Comparison of ENCODE assay signal across 8 cellular contexts in genomic region chr22:29315286-29316195, GRCh38. TPM values are rescaled to one million over a fixed set of nuclear protein-coding genes. Genes with fewer than 3 reads are reported as not detected.
DNase-seq lines count a peak whose midpoint lies in the region; ATAC-seq, FAIRE-seq and TF ChIP-seq lines count a peak whose summit lies in the region.

Gene RASL10A, minus strand, starts transcription at chr22:29315697. Its CDS starts 451 bp downstream, at chr22:29315246.

- peaks cover 16% of the 10 kb centered on the region for H3K4me1 ChIP-seq in keratinocyte (ENCODE audit: control insufficient read depth, extremely low read depth, insufficient read depth, low read length)
- H3K4me1 ChIP-seq in subcutaneous abdominal adipose tissue (ENCODE audit: control insufficient read depth in 5 of 5, insufficient read depth in 5 of 5, low read length in 5 of 5), result peaks cover 3 to 49% (median 35%) of the 10 kb centered on the region in 5 donors

- intact Hi-C loops in activated CD4-positive, alpha-beta T cell treated with anti-CD3 and anti-CD28 coated beads for 36 hours (cut with DNase I, micrococcal nuclease), result no loop called here

- H3K27ac Mint-ChIP-seq in activated CD4-positive, alpha-beta T cell treated with anti-CD3 and anti-CD28 coated beads for 36 hours, result no peak within 1 kb of the TSS

- DNase-seq in activated CD4-positive, alpha-beta T cell treated with anti-CD3 and anti-CD28 coated beads for 36 hours, result peak; percentile 29
- no peak for DNase-seq in activated CD4-positive, alpha-beta T cell treated with anti-CD3 and anti-CD28 coated beads for 4 hours
- DNase-seq in activated T-cell treated with anti-CD3 and anti-CD28 coated beads, Interleukin-2, amount 50 U/mL, for 48 hours, result peak; percentile 22 to 35
- DNase-seq in keratinocyte (ENCODE audit: low read depth, low spot score), result no peak
- no peak for DNase-seq in A172 (ENCODE audit: low spot score)

- peaks cover 42% of the 10 kb centered on the region for H3K27me3 ChIP-seq in keratinocyte (ENCODE audit: control insufficient read depth, extremely low read depth, insufficient read depth, low read length)
- H3K27me3 ChIP-seq in subcutaneous abdominal adipose tissue (ENCODE audit: control insufficient read depth in 5 of 5, insufficient read depth in 4 of 5, low read length in 5 of 5), result peaks cover 13 to 27% (median 22%) of the 10 kb centered on the region in 5 donors

- no peak for TF ChIP-seq CTCF in keratinocyte (optimal IDR thresholded peaks at IDR 0.05 in 1 of 3, IDR thresholded peaks at IDR 0.05 in 1 of 3, conservative IDR thresholded peaks at IDR 0.05 in 1 of 3; ENCODE audit: extremely low read depth in 1 of 3, insufficient read depth in 2 of 3, low read length in 3 of 3)

- dilution Hi-C loops in keratinocyte (cut with MboI; ENCODE audit: extremely low pct_ligation_motif_present, low sequenced_read_pairs), result no loop called here

- H3K9me1 ChIP-seq in keratinocyte (ENCODE audit: control insufficient read depth, extremely low read depth, insufficient read depth, low read length), result no peaks in the 10 kb centered on the region

- H3K36me3 ChIP-seq in keratinocyte (ENCODE audit: control insufficient read depth in 2 of 2, extremely low read depth in 1 of 2, insufficient read depth in 2 of 2, low read length in 2 of 2) (peaks cover 5 to 10% of the 10 kb centered on the region in 2 experiments), subcutaneous abdominal adipose tissue (ENCODE audit: control insufficient read depth in 5 of 5, insufficient read depth in 5 of 5, low read length in 5 of 5) (peaks cover 0 to 5% (median 0%) of the 10 kb centered on the region in 5 donors)

- H3K4me3 ChIP-seq in keratinocyte (ENCODE audit: control insufficient read depth in 2 of 3, extremely low read depth in 1 of 3, insufficient read depth in 2 of 3, low read depth in 1 of 3, low read length in 3 of 3), result peak within 1 kb of the TSS in 2 of 3 experiments; percentile 22 to 38
- H3K4me3 ChIP-seq in subcutaneous abdominal adipose tissue (ENCODE audit: low read depth in 1 of 5, low read length in 5 of 5), result peak within 1 kb of the TSS in 3 of 5 donors; percentile 45 to 53 (median 53)

- POLR2A ChIA-PET in activated CD4-positive, alpha-beta T cell treated with anti-CD3 and anti-CD28 coated beads for 36 hours (lab: Charles Lee), result no interaction called here

- peaks cover 23% of the 10 kb centered on the region for H3K4me1 Mint-ChIP-seq in activated CD4-positive, alpha-beta T cell treated with anti-CD3 and anti-CD28 coated beads for 36 hours

- H4K20me1 ChIP-seq in keratinocyte (ENCODE audit: control insufficient read depth, extremely low read depth, insufficient read depth, low read length), result peaks cover 6% of the 10 kb centered on the region

- peak within 1 kb of the TSS; percentile 48 for H3K4me2 ChIP-seq in keratinocyte (ENCODE audit: control insufficient read depth, extremely low read depth, insufficient read depth, low read depth, low read length)

- H3K79me2 ChIP-seq in keratinocyte (ENCODE audit: control insufficient read depth, insufficient read depth, low read length), result peaks cover under 1% of the 10 kb centered on the region

- H3K9me3 Mint-ChIP-seq in activated CD4-positive, alpha-beta T cell treated with anti-CD3 and anti-CD28 coated beads for 36 hours (ENCODE audit: low read depth), result no peaks in the 10 kb centered on the region

- CTCF ChIA-PET in activated CD4-positive, alpha-beta T cell treated with anti-CD3 and anti-CD28 coated beads for 36 hours (lab: Charles Lee), result interaction anchor here (0.5 kb wide), 1 partner anchor 369 kb away, joined by 3 read pairs; no protein-coding TSS in a partner anchor

- H2AFZ ChIP-seq in keratinocyte (ENCODE audit: control insufficient read depth, low read length), result no peak within 1 kb of the TSS

- H3K27me3 Mint-ChIP-seq in activated CD4-positive, alpha-beta T cell treated with anti-CD3 and anti-CD28 coated beads for 36 hours, result peaks cover 36% of the 10 kb centered on the region

- no peak for ATAC-seq in activated CD4-positive, alpha-beta T cell treated with anti-CD3 and anti-CD28 coated beads for 36 hours
- no peak for ATAC-seq in GM21367 (IDR thresholded peaks at IDR 0.05; ENCODE audit: unreplicated experiment)
- ATAC-seq in HG02610 (IDR thresholded peaks at IDR 0.05; ENCODE audit: unreplicated experiment), result no peak

- H3K9ac ChIP-seq in keratinocyte (ENCODE audit: control insufficient read depth, extremely low read depth, insufficient read depth, low read length) (no peak within 1 kb of the TSS), subcutaneous abdominal adipose tissue (ENCODE audit: low read length in 5 of 5) (no peak within 1 kb of the TSS)

- FAIRE-seq in keratinocyte (lab: Jason Lieb, UNC), result no peak

- H3K4me3 Mint-ChIP-seq in activated CD4-positive, alpha-beta T cell treated with anti-CD3 and anti-CD28 coated beads for 36 hours, result no peak within 1 kb of the TSS

- H3K27ac ChIP-seq in keratinocyte (ENCODE audit: control insufficient read depth, insufficient read depth, low read length), result no peak within 1 kb of the TSS
- H3K27ac ChIP-seq in subcutaneous abdominal adipose tissue (ENCODE audit: low read depth, low read length), result no peak within 1 kb of the TSS

- H3K36me3 Mint-ChIP-seq in activated CD4-positive, alpha-beta T cell treated with anti-CD3 and anti-CD28 coated beads for 36 hours (ENCODE audit: low read depth), result peaks cover 3% of the 10 kb centered on the region

- H3K9me3 ChIP-seq in keratinocyte (ENCODE audit: control insufficient read depth, low read depth, low read length) (no peaks in the 10 kb centered on the region), subcutaneous abdominal adipose tissue (ENCODE audit: control insufficient read depth in 5 of 5, low read length in 5 of 5) (no peaks in the 10 kb centered on the region)

RNA-seq across cellular contexts. Expression of gene RASL10A, which starts in this region (rescaled TPM):
- total RNA-seq in activated CD4-positive, alpha-beta T cell treated with anti-CD3 and anti-CD28 coated beads for 36 hours, result under 1 TPM in 1 of 2 experiments, not detected in 1; 0.35 TPM
- 0.07 to 0.09 TPM in 2 of 3 replicates, not detected in the other for polyA plus RNA-seq in keratinocyte
- polyA plus RNA-seq in keratinocyte (2011; ENCODE audit: low read depth), result not detected
- not detected in 2 replicates for polyA plus RNA-seq in keratinocyte (2011; cell fraction: cytosol; rRNA removed)
- 0.78 and 0.89 TPM in 2 replicates for polyA plus RNA-seq in keratinocyte (2011; cell fraction: nucleus; rRNA removed)
- 0.25 TPM in 1 of 2 replicates, not detected in the other for polyA plus RNA-seq in keratinocyte (2012; ENCODE audit: low replicate concordance)
- polyA minus RNA-seq in keratinocyte, result 0.43 TPM in 1 of 3 replicates, not detected in the others
- not detected for polyA minus RNA-seq in keratinocyte (2011; cell fraction: cytosol; rRNA and poly(A)+ RNA removed)
- 0.42 TPM in 1 of 2 replicates, not detected in the other for polyA minus RNA-seq in keratinocyte (2011; cell fraction: nucleus; rRNA and poly(A)+ RNA removed)
- total RNA-seq in A172 (2014; rRNA removed; shearing (Covaris generic)), result not detected in 2 replicates

Comparison
In these comparisons a context has a peak if more than half of its experiments do, and no peak if none do; other contexts are left out.
1. Peak in DNase-seq in activated CD4-positive, alpha-beta T cell treated with anti-CD3 and anti-CD28 coated beads for 36 hours; RNA of the gene not detected or under 1 TPM.
2. DNase-seq: peak in activated T-cell treated with anti-CD3 and anti-CD28 coated beads, Interleukin-2, amount 50 U/mL, for 48 hours (2 of 2); none in activated CD4-positive, alpha-beta T cell treated with anti-CD3 and anti-CD28 coated beads for 4 hours (0 of 2), keratinocyte (single experiment) and A172 (single experiment).